In genomic region chr9:133605446-133605845, GRCh38 we compare ENCODE assay signal across 30 cellular contexts. TPM values are rescaled to one million over a fixed set of nuclear protein-coding genes. Genes with fewer than 3 reads are reported as not detected.
"Had no signal": no experiment of that assay in that cellular context is flagged by ENCODE, and none has a peak within 500 bp of the region (broad histone marks: within the 10 kb centered on the region; RNA-seq: fewer than 3 reads in every experiment).

No MANE protein-coding gene starts in this region.

- FAIRE-seq: endometrium, keratinocyte had no signal

- H3K9me3 ChIP-seq: esophagus muscularis mucosa, gastrocnemius medialis, heart right ventricle, left ventricle myocardium inferior, neutrophil, sigmoid colon, testis, tibial nerve, upper lobe of right lung, vagina had no signal

- H3K36me3 ChIP-seq: esophagus muscularis mucosa, gastrocnemius medialis, heart right ventricle, left ventricle myocardium inferior, neutrophil, sigmoid colon, tibial nerve, upper lobe of right lung, vagina had no signal

- H3K27ac ChIP-seq: coronary artery, epithelial cell of prostate, esophagus muscularis mucosa, gastrocnemius medialis, heart right ventricle, left ventricle myocardium inferior, neutrophil, sigmoid colon, skin epidermis, testis, tibial nerve, upper lobe of right lung, vagina had no signal

- H3K4me3 Mint-ChIP-seq: nephron progenitor cell; stimulated activated naive B cell treated with anti-CD40 and anti-IgM and Interleukin-4, amounts not matched to agents 10 μg/mL and 1 μg/mL and 100 μg/mL, for 72 hours; stimulated activated naive CD8-positive, alpha-beta T cell treated with anti-CD3 and anti-CD28 coated beads, Interleukin-15, amount 100 ng/mL, for 72 hours had no signal

- DNase-seq: effector CD8-positive, alpha-beta T cell; gastrocnemius medialis; heart right ventricle; left cardiac atrium; left ventricle myocardium inferior; mesenchymal stem cell; midbrain; nephron progenitor cell; sigmoid colon; stimulated activated CD4-positive, alpha-beta T cell treated with anti-CD3 and anti-CD28 coated beads, Interleukin-2, amount 100 ng/mL, for 24 hours; stimulated activated CD4-positive, alpha-beta T cell treated with anti-CD3 and anti-CD28 coated beads, Interleukin-4, amount 100 ng/mL, for 4 hours; stimulated activated naive B cell treated with anti-CD40 and anti-IgM and Interleukin-4, amounts not matched to agents 10 μg/mL and 1 μg/mL and 100 μg/mL, for 72 hours; stimulated activated naive CD8-positive, alpha-beta T cell treated with anti-CD3 and anti-CD28 coated beads, Interleukin-15, amount 100 ng/mL, for 72 hours; testis; upper lobe of right lung had no signal

- H3K4me1 ChIP-seq: gastrocnemius medialis, heart right ventricle, left ventricle myocardium inferior, upper lobe of right lung, vagina had no signal

- H3K4me3 ChIP-seq: coronary artery, esophagus muscularis mucosa, gastrocnemius medialis, heart right ventricle, left ventricle myocardium inferior, lung, sigmoid colon, skin epidermis, testis, tibial nerve, upper lobe of right lung, vagina had no signal

- H3K9me3 Mint-ChIP-seq: nephron progenitor cell; stimulated activated naive B cell treated with anti-CD40 and anti-IgM and Interleukin-4, amounts not matched to agents 10 μg/mL and 1 μg/mL and 100 μg/mL, for 72 hours; stimulated activated naive CD8-positive, alpha-beta T cell treated with anti-CD3 and anti-CD28 coated beads, Interleukin-15, amount 100 ng/mL, for 72 hours had no signal

- H3K27me3 ChIP-seq: testis had no signal

- ATAC-seq: gastrocnemius medialis; heart right ventricle; left cardiac atrium; stimulated activated naive B cell treated with anti-CD40 and anti-IgM and Interleukin-4, amounts not matched to agents 10 μg/mL and 1 μg/mL and 100 μg/mL, for 72 hours; stimulated activated naive CD8-positive, alpha-beta T cell treated with anti-CD3 and anti-CD28 coated beads, Interleukin-15, amount 100 ng/mL, for 72 hours; upper lobe of right lung had no signal

- H3K27ac Mint-ChIP-seq: nephron progenitor cell; stimulated activated naive B cell treated with anti-CD40 and anti-IgM and Interleukin-4, amounts not matched to agents 10 μg/mL and 1 μg/mL and 100 μg/mL, for 72 hours; stimulated activated naive CD8-positive, alpha-beta T cell treated with anti-CD3 and anti-CD28 coated beads, Interleukin-15, amount 100 ng/mL, for 72 hours had no signal

RNA-seq across cellular contexts. Expression of gene FAM163B, which starts 3.7 kb away (rescaled TPM):
- total RNA-seq: dermis microvascular lymphatic vessel endothelial cell, esophagus muscularis mucosa, fibroblast of villous mesenchyme, gastrocnemius medialis, heart right ventricle, left ventricle myocardium inferior, osteocyte, pulmonary artery endothelial cell, subcutaneous adipose tissue, upper lobe of right lung, vagina had no signal
- polyA plus RNA-seq: keratinocyte had no signal

RNA-seq across cellular contexts. Expression of gene DBH, which starts 30.7 kb away (rescaled TPM):
- total RNA-seq: dermis microvascular lymphatic vessel endothelial cell, fibroblast of villous mesenchyme, gastrocnemius medialis, left cardiac atrium, left ventricle myocardium inferior, osteocyte, pulmonary artery endothelial cell, sigmoid colon, subcutaneous adipose tissue, upper lobe of right lung had no signal
- polyA plus RNA-seq: keratinocyte had no signal
